In the genomic region with DNA sequence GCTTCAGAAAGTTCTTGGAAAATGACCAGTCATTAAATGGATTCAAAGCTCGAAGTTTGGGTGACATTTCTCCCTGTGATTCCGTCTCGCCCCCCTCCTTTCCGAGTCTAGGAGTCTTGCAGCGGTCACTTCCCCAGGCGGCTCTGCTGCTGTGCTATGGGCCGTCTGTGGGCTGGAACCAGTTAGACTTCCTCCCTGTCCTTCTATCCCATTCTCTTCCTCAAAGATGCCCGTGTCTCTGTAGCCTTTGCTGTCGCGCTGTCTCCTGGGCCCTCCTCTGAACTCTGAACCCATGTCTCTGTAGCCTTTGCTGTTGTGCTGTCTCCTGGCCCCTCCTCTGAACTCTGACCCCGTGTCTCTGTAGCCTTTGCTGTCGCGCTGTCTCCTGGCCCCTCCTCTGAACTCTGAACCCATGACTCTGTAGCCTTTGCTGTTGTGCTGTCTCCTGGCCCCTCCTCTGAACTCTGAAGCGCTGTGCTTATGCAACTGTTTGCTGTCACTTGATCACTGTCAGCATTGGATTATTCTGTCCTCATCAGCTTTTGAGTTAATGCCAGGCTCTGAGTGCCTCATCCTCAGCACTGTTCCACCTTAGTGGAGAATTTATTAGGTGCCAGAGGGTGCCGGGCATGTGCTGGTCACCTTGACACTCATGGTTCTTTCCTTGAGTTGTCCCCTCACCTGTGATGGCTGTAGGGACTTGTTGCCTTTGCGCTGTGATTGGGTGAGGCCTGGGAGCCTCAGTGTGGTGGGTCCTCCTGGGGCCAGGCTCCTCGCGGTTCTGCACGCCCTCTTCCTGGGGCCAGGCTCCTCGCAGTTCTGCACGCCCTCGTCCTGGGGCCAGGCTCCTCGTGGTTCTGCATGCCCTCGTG, we compare ENCODE assay signal across 8 cellular contexts.
DNase-seq lines count a peak whose midpoint lies in the region; ATAC-seq, FAIRE-seq and TF ChIP-seq lines count a peak whose summit lies in the region.

No MANE protein-coding gene starts in this region.

- WGBS in A549 (ENCODE audit: missing lambda C conversion rate) = 86% methylated on average over 17 of the region's 24 CpGs

- TF ChIP-seq EP300 in A549 (IDR thresholded peaks at IDR 0.05) = no peak

- no peaks in the 10 kb centered on the region for H3K27me3 Mint-ChIP-seq in dendritic cell treated with granulocyte-macrophage colony-stimulating factor and Interleukin-4, amounts not matched to agents 40 ng/mL and 50 ng/mL, for 4 days
- H3K27me3 Mint-ChIP-seq in mesothelial cell of epicardium (ENCODE audit: low read depth) = no peaks in the 10 kb centered on the region

- H3K9me3 ChIP-seq in A549 = no peaks in the 10 kb centered on the region

- DNase-seq in A549 (ENCODE audit: low read depth in 1 of 2, low spot score in 1 of 2) (no peak), LoVo (ENCODE audit: low spot score) (peak; percentile 2), mesothelial cell of epicardium (ENCODE audit: low spot score in 2 of 2, unreplicated experiment in 2 of 2) (no peak), DMS 273 treated with DMSO at 0.1 percent for 48 hours (lab: John Stamatoyannopoulos, UW) (no peak), 8988T (no peak)

- peak overlapping the region in 1 of 2 experiments; percentile 81; a peak in 3 of 6 replicates for H3K27ac ChIP-seq in A549

- FAIRE-seq in A549 (lab: Jason Lieb, UNC) = no peak

- TF ChIP-seq RAD21 in A549 (conservative IDR thresholded peaks at IDR 0.05 in 1 of 2, IDR thresholded peaks at IDR 0.05 in 1 of 2) = no peak

- no peak overlapping the region for H3K4me3 ChIP-seq in A549

- intact Hi-C loops in dendritic cell treated with granulocyte-macrophage colony-stimulating factor and Interleukin-4, amounts not matched to agents 40 ng/mL and 50 ng/mL, for 4 days (cut with micrococcal nuclease) = no loop called here

- CTCF ChIA-PET in A549 (lab: Yijun Ruan, JAX) = interaction anchor here (0.7 to 1.2 kb wide), 2 partner anchors 133 to 1564 kb away, joined by 3 to 4 read pairs; no protein-coding TSS in a partner anchor

- H3K27ac Mint-ChIP-seq in dendritic cell treated with granulocyte-macrophage colony-stimulating factor and Interleukin-4, amounts not matched to agents 40 ng/mL and 50 ng/mL, for 4 days = peak overlapping the region; percentile 55
- peak overlapping the region; percentile 83 for H3K27ac Mint-ChIP-seq in mesothelial cell of epicardium

- H3K9me3 Mint-ChIP-seq in dendritic cell treated with granulocyte-macrophage colony-stimulating factor and Interleukin-4, amounts not matched to agents 40 ng/mL and 50 ng/mL, for 4 days = no peaks in the 10 kb centered on the region
- H3K9me3 Mint-ChIP-seq in mesothelial cell of epicardium = no peaks in the 10 kb centered on the region

- POLR2A ChIA-PET in A549 (lab: Yijun Ruan, JAX) = no interaction called here

- TF ChIP-seq POLR2A in A549 (IDR thresholded peaks at IDR 0.05; ENCODE audit: low read length) = no peak

- H3K4me2 ChIP-seq in A549 = peak overlapping the region; percentile 75

- no peak overlapping the region for H3K4me3 Mint-ChIP-seq in dendritic cell treated with granulocyte-macrophage colony-stimulating factor and Interleukin-4, amounts not matched to agents 40 ng/mL and 50 ng/mL, for 4 days
- H3K4me3 Mint-ChIP-seq in mesothelial cell of epicardium = no peak overlapping the region

- peaks cover 43% of the 10 kb centered on the region for H3K4me1 Mint-ChIP-seq in dendritic cell treated with granulocyte-macrophage colony-stimulating factor and Interleukin-4, amounts not matched to agents 40 ng/mL and 50 ng/mL, for 4 days (ENCODE audit: low read depth)
- peaks cover 32% of the 10 kb centered on the region for H3K4me1 Mint-ChIP-seq in mesothelial cell of epicardium

- H3K36me3 Mint-ChIP-seq in dendritic cell treated with granulocyte-macrophage colony-stimulating factor and Interleukin-4, amounts not matched to agents 40 ng/mL and 50 ng/mL, for 4 days (ENCODE audit: low read depth) = peaks cover 78% of the 10 kb centered on the region
- H3K36me3 Mint-ChIP-seq in mesothelial cell of epicardium = peaks cover 13% of the 10 kb centered on the region

- H3K4me1 ChIP-seq in A549 = peaks cover 21% of the 10 kb centered on the region

- TF ChIP-seq CTCF in A549 (IDR thresholded peaks at IDR 0.05) (no peak), mesothelial cell of epicardium (IDR thresholded peaks at IDR 0.05; ENCODE audit: unreplicated experiment) (no peak)

- ATAC-seq in A549 (peak in 1 of 2 experiments; percentile 56; a peak in 3 of 6 replicates), GM18519 (IDR thresholded peaks at IDR 0.05; ENCODE audit: low FRiP score, unreplicated experiment) (no peak), HG03571 (IDR thresholded peaks at IDR 0.05; ENCODE audit: unreplicated experiment) (no peak)

TF ChIP-seq in A549, 52 proteins besides CTCF, POLR2A, EP300 and RAD21:
- no peak for TF ChIP-seq HOXB5 (CRISPR knock-in tag; IDR thresholded peaks at IDR 0.05)
